ENCODE assay signal across 8 cellular contexts in the genomic region with DNA sequence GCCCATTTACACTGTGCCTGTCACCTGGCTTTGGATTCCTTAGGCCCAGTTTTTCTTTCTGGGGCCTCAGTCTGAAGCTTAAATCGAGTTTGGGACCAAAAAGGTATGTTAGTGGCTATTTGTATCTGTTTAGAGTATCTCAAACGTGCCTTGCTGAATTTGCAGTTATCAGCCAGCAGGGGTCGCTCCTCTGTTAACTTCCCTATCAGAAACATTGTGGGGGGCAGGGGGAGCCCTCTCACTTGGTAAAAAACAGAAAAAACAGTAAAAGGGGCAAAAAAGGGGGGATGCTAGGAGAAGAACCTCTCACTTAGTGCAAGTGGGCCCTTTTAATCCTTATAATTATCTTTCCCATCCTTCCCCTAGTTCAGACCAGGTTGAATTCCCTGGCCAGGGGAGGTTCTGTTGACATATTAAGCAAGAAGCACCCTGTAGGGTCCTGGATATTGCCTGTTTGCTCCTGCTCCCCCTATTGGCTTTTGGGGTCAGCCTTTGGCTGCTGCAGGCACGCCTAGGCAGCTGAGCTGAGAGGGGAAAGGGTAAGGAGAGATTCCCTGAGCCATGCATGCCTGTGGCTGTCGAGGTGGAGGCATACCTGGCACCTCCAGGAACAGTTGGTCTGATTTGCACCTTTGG. TPM values are rescaled to one million over a fixed set of nuclear protein-coding genes. Genes with fewer than 3 reads are reported as not detected.
DNase-seq lines count a peak whose midpoint lies in the region; ATAC-seq and TF ChIP-seq lines count a peak whose summit lies in the region.
"Had no signal": no experiment of that assay in that cellular context is flagged by ENCODE, and none has a peak within 500 bp of the region (broad histone marks: within the 10 kb centered on the region; RNA-seq: fewer than 3 reads in every experiment).

No MANE protein-coding gene starts in this region.

- WGBS in body of pancreas, 2 donors, result 61 to 67% methylated on average over 5 of the region's 5 CpGs

- no peaks in the 10 kb centered on the region for H3K4me1 ChIP-seq in body of pancreas

- no peaks in the 10 kb centered on the region for H3K9me3 ChIP-seq in body of pancreas

- H3K27ac Mint-ChIP-seq in nephron, result no peak overlapping the region

- no peaks in the 10 kb centered on the region for H3K4me1 Mint-ChIP-seq in nephron

- H3K4me3 Mint-ChIP-seq in nephron, result no peak overlapping the region

- H3K36me3 ChIP-seq in body of pancreas (replicated peaks in 1 of 2; ENCODE audit: insufficient read depth in 1 of 2, low read depth in 2 of 2), result no peaks in the 10 kb centered on the region

- in situ Hi-C loops in KBM-7 (cut with MboI; ENCODE audit: low pct_unique_long_range_greater_than_20kb, low sequenced_read_pairs), result no loop called here

- no peak for ATAC-seq in body of pancreas
- no peak for ATAC-seq in GM21576 (IDR thresholded peaks at IDR 0.05; ENCODE audit: unreplicated experiment)

- no peak overlapping the region for H3K27ac ChIP-seq in body of pancreas

- intact Hi-C loops in body of pancreas (cut with DNase I), result no loop called here

- H3K4me3 ChIP-seq in body of pancreas, result no peak overlapping the region

- H3K27me3 ChIP-seq in body of pancreas, result no peaks in the 10 kb centered on the region

- TF ChIP-seq POLR2A in body of pancreas (IDR thresholded peaks at IDR 0.05), result no peak

- H3K9me3 Mint-ChIP-seq in nephron, result no peaks in the 10 kb centered on the region

- DNase-seq in EH (ENCODE audit: low read depth) (peak; percentile 15), KBM-7 (peak; percentile 31), body of pancreas (no peak), DMS153 treated with DMSO at 0.1 percent for 48 hours (lab: John Stamatoyannopoulos, UW; ENCODE audit: unreplicated experiment) (no peak)
- no peak for DNase-seq in activated CD8-positive, alpha-beta memory T cell treated with anti-CD3 and anti-CD28 coated beads, Interleukin-2, amount 50 U/mL, for 48 hours
- DNase-seq: activated CD8-positive, alpha-beta memory T cell treated with anti-CD3 and anti-CD28 coated beads, Interleukin-2, amount 50 U/mL, for 4 hours had no signal

- peaks cover 6% of the 10 kb centered on the region for H3K27me3 Mint-ChIP-seq in nephron (ENCODE audit: low read depth)

- H3K36me3 Mint-ChIP-seq in nephron (ENCODE audit: low read depth), result no peaks in the 10 kb centered on the region

- peak in 6 of 7 experiments; percentile 7 to 32 (median 30) for TF ChIP-seq CTCF in body of pancreas (IDR thresholded peaks at IDR 0.05)
- TF ChIP-seq CTCF in nephron (IDR thresholded peaks at IDR 0.05; ENCODE audit: unreplicated experiment in 3 of 3), result peak in 2 of 3 experiments; percentile 17 to 20

RNA-seq across cellular contexts. Expression of a gene that starts 8.8 kb away (rescaled TPM):
- total RNA-seq in body of pancreas, result 10 to 100 TPM; 12.5 to 13.2 TPM

RNA-seq across cellular contexts. Expression of a gene that starts 16.7 kb away (rescaled TPM):
- 10 to 100 TPM; 14.0 to 15.2 TPM for total RNA-seq in body of pancreas

Comparison
In these comparisons a context has a peak if more than half of its experiments do, and no peak if none do; other contexts are left out.
1. DNase-seq: peak in EH (single experiment) and KBM-7 (single experiment); none in body of pancreas (0 of 4), DMS153 treated with DMSO at 0.1 percent for 48 hours (single experiment) and activated CD8-positive, alpha-beta memory T cell treated with anti-CD3 and anti-CD28 coated beads, Interleukin-2, amount 50 U/mL, for 48 hours (single experiment).